ENCODE assay signal across 14 cellular contexts in genomic region chr14:23951590-23952143, GRCh38. TPM values are rescaled to one million over a fixed set of nuclear protein-coding genes. Genes with fewer than 3 reads are reported as not detected.
A peak's percentile ranks its signal among the peaks of the same experiment; 100 is the strongest.
DNase-seq lines count a peak whose midpoint lies in the region; ATAC-seq and TF ChIP-seq lines count a peak whose summit lies in the region.
"Had no signal": no experiment of that assay in that cellular context is flagged by ENCODE, and none has a peak within 500 bp of the region (broad histone marks: within the 10 kb centered on the region; RNA-seq: fewer than 3 reads in every experiment).

No MANE protein-coding gene starts in this region.

- H3K27ac ChIP-seq in naive thymus-derived CD4-positive, alpha-beta T cell (ENCODE audit: low read depth, low read length) = no peak overlapping the region
- H3K27ac ChIP-seq: colonic mucosa, gastroesophageal sphincter had no signal

- POLR2A ChIA-PET in naive thymus-derived CD4-positive, alpha-beta T cell (lab: Charles Lee) = no interaction called here

- peak; percentile 8; the same call in 1 of the 3 replicates for TF ChIP-seq CTCF in GM12872 (IDR thresholded peaks at IDR 0.05; ENCODE audit: insufficient read depth, low read depth, low read length)

- H3K27me3 ChIP-seq in naive thymus-derived CD4-positive, alpha-beta T cell (ENCODE audit: control insufficient read depth in 2 of 2, insufficient read depth in 2 of 2, low read length in 2 of 2) = no peaks in the 10 kb centered on the region
- H3K27me3 ChIP-seq: colonic mucosa, gastroesophageal sphincter, sigmoid colon had no signal

- CTCF ChIA-PET in naive thymus-derived CD4-positive, alpha-beta T cell (lab: Charles Lee) = no interaction called here

- DNase-seq in DMS53 (lab: John Stamatoyannopoulos, UW) (peak; percentile 3), DMS53 treated with DMSO at 0.1 percent for 48 hours (lab: John Stamatoyannopoulos, UW; ENCODE audit: unreplicated experiment) (no peak), NCI-H187 (lab: John Stamatoyannopoulos, UW) (no peak), NCI-H2171 (lab: John Stamatoyannopoulos, UW) (no peak)
- no peak for DNase-seq in central memory CD8-positive, alpha-beta T cell (ENCODE audit: low spot score in 2 of 2)
- no peak for DNase-seq in naive thymus-derived CD4-positive, alpha-beta T cell
- no peak for DNase-seq in activated naive CD4-positive, alpha-beta T cell (lab: John Stamatoyannopoulos, UW)
- DNase-seq: colonic mucosa, NCI-H187 treated with DMSO at 0.1 percent for 48 hours, sigmoid colon had no signal

- ATAC-seq in central memory CD8-positive, alpha-beta T cell (replicated peaks; ENCODE audit: extremely low read depth, poor library complexity, severe bottlenecking) = no peak
- ATAC-seq in naive thymus-derived CD4-positive, alpha-beta T cell = no peak
- ATAC-seq: activated T-helper 17 cell treated with anti-CD3 and anti-CD28 coated beads, Interleukin-2, amount 50 U/mL, for 72 hours; gastroesophageal sphincter had no signal

- H3K27ac Mint-ChIP-seq in central memory CD8-positive, alpha-beta T cell (ENCODE audit: low read depth) = peak overlapping the region; percentile 46
- peak overlapping the region in 4 of 9 donors; percentile 17 to 85 (median 58) for H3K27ac Mint-ChIP-seq in naive thymus-derived CD4-positive, alpha-beta T cell
- H3K27ac Mint-ChIP-seq: activated T-helper 17 cell treated with anti-CD3 and anti-CD28 coated beads, Interleukin-2, amount 50 U/mL, for 72 hours had no signal

- intact Hi-C loops in naive thymus-derived CD4-positive, alpha-beta T cell (cut with micrococcal nuclease) = loop anchor here in 1 of 2 donors (5.0 to 10.0 kb wide), 3 partner anchors 53 to 629 kb away; partner anchors contain the start of gene PABPN1

- no peaks in the 10 kb centered on the region for H3K9me3 ChIP-seq in naive thymus-derived CD4-positive, alpha-beta T cell (ENCODE audit: control insufficient read depth in 2 of 3, low read length in 3 of 3)
- H3K9me3 ChIP-seq: colonic mucosa, gastroesophageal sphincter, sigmoid colon had no signal

- peaks cover 8 to 17% of the 10 kb centered on the region in 2 donors for H3K4me1 ChIP-seq in naive thymus-derived CD4-positive, alpha-beta T cell (ENCODE audit: control insufficient read depth in 2 of 2, insufficient read depth in 2 of 2, low read length in 2 of 2)
- H3K4me1 ChIP-seq: colonic mucosa had no signal

- no peaks in the 10 kb centered on the region for H3K9me3 Mint-ChIP-seq in central memory CD8-positive, alpha-beta T cell
- H3K9me3 Mint-ChIP-seq in naive thymus-derived CD4-positive, alpha-beta T cell = peaks cover 0 to 7% (median 0%) of the 10 kb centered on the region in 11 donors
- H3K9me3 Mint-ChIP-seq: activated T-helper 17 cell treated with anti-CD3 and anti-CD28 coated beads, Interleukin-2, amount 50 U/mL, for 72 hours had no signal

- H3K36me3 ChIP-seq in naive thymus-derived CD4-positive, alpha-beta T cell (ENCODE audit: control insufficient read depth in 2 of 3, insufficient read depth in 3 of 3, low read length in 3 of 3) = peaks cover 0 to 4% (median 0%) of the 10 kb centered on the region in 3 experiments
- H3K36me3 ChIP-seq: colonic mucosa had no signal

- no peaks in the 10 kb centered on the region for H3K27me3 Mint-ChIP-seq in central memory CD8-positive, alpha-beta T cell
- H3K27me3 Mint-ChIP-seq in naive thymus-derived CD4-positive, alpha-beta T cell = peaks cover 0 to 2% (median 0%) of the 10 kb centered on the region in 5 donors
- H3K27me3 Mint-ChIP-seq: activated T-helper 17 cell treated with anti-CD3 and anti-CD28 coated beads, Interleukin-2, amount 50 U/mL, for 72 hours had no signal

- peaks cover 44% of the 10 kb centered on the region for H3K4me1 Mint-ChIP-seq in central memory CD8-positive, alpha-beta T cell
- peaks cover 18 to 54% (median 41%) of the 10 kb centered on the region in 7 donors for H3K4me1 Mint-ChIP-seq in naive thymus-derived CD4-positive, alpha-beta T cell

- no peak overlapping the region for H3K4me3 ChIP-seq in naive thymus-derived CD4-positive, alpha-beta T cell (ENCODE audit: low read length)
- H3K4me3 ChIP-seq: colonic mucosa, gastroesophageal sphincter, lung, sigmoid colon had no signal

- peaks cover 7% of the 10 kb centered on the region for H3K36me3 Mint-ChIP-seq in central memory CD8-positive, alpha-beta T cell (ENCODE audit: insufficient read depth)
- peaks cover 0 to 30% (median 22%) of the 10 kb centered on the region in 5 donors for H3K36me3 Mint-ChIP-seq in naive thymus-derived CD4-positive, alpha-beta T cell

- H3K4me3 Mint-ChIP-seq in central memory CD8-positive, alpha-beta T cell = no peak overlapping the region
- H3K4me3 Mint-ChIP-seq in naive thymus-derived CD4-positive, alpha-beta T cell = peak overlapping the region in 6 of 10 donors; percentile 3 to 61 (median 38)
- H3K4me3 Mint-ChIP-seq: activated T-helper 17 cell treated with anti-CD3 and anti-CD28 coated beads, Interleukin-2, amount 50 U/mL, for 72 hours had no signal

RNA-seq across cellular contexts. Expression of gene DHRS4, which starts 1.9 kb away (rescaled TPM):
- 10 to 100 TPM in 4 of 5 experiments, 1 to 10 TPM in 1; 7.8 to 19.9 (median 17.5) TPM for total RNA-seq in naive thymus-derived CD4-positive, alpha-beta T cell
- 10 to 100 TPM; 30.1 to 31.8 TPM for polyA plus RNA-seq in naive thymus-derived CD4-positive, alpha-beta T cell

RNA-seq across cellular contexts. Expression of gene DHRS4L2, which starts 37.1 kb away (rescaled TPM):
- total RNA-seq in naive thymus-derived CD4-positive, alpha-beta T cell = 10 to 100 TPM; 11.0 to 25.7 (median 16.8) TPM
- polyA plus RNA-seq in naive thymus-derived CD4-positive, alpha-beta T cell = 10 to 100 TPM; 11.7 to 21.0 TPM
